Comparison of ENCODE assay signal across 9 cellular contexts in the genomic region with DNA sequence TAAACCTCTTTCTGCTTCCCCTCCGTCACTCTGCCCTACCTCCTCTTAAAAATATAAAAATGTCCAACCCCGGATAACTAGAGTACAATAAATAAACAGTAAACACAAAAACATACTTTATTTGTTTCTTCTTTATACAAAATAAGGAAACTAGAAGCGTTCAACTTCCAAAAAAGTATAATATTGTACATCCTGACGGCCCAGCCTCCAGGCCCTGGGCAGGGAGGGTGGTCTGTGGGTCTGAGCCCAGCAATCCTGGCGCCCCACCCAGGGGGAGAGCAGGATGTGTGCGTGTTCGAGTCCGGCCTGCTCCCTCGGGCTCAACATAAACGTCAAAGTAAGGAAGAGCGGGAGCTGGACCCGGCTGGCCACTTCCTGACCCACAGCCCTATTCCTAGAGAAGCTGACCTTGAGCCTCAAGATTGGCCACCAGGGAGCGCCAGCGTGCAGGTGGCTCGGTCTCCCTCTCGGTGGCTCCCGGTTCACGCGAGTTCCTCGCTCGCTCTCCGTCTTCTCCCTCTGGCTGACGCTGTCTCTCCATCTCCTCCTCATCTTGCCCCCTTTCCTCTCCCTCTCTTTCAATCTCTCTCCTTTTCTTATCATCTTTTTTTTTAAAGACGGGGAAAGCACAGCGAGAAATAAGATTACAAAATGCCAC. TPM values are rescaled to one million over a fixed set of nuclear protein-coding genes. Genes with fewer than 3 reads are reported as not detected.
A peak's percentile ranks its signal among the peaks of the same experiment; 100 is the strongest.
DNase-seq lines count a peak whose midpoint lies in the region; ATAC-seq and TF ChIP-seq lines count a peak whose summit lies in the region.
"Had no signal": no experiment of that assay in that cellular context is flagged by ENCODE, and none has a peak within 500 bp of the region (broad histone marks: within the 10 kb centered on the region; RNA-seq: fewer than 3 reads in every experiment).

No MANE protein-coding gene starts in this region.

- TF ChIP-seq POLR2A in body of pancreas (IDR thresholded peaks at IDR 0.05): no peak

- 13 to 17% methylated on average over 25 of the region's 25 CpGs for WGBS in body of pancreas, 2 donors

- peak overlapping the region; percentile 84 to 91 (median 87) for H3K4me3 Mint-ChIP-seq in immature natural killer cell

- peak; percentile 45 to 84 (median 68) for DNase-seq in NCI-H1417 (lab: John Stamatoyannopoulos, UW)
- DNase-seq in NCI-H1417 treated with DMSO at 0.1 percent for 48 hours (lab: John Stamatoyannopoulos, UW): no peak
- DNase-seq in NCI-H187 treated with DMSO at 0.1 percent for 48 hours (lab: John Stamatoyannopoulos, UW): peak; percentile 16
- peak; percentile 82 for DNase-seq in UCSD-AML1 (lab: John Stamatoyannopoulos, UW; ENCODE audit: unreplicated experiment)
- DNase-seq in body of pancreas: peak; percentile 79 to 86 (median 82)
- DNase-seq in immature natural killer cell: peak; percentile 34 to 56 (median 48)
- peak; percentile 42 to 68 (median 59) for DNase-seq in stimulated activated CD4-positive, alpha-beta T cell treated with anti-CD3 and anti-CD28 coated beads, Interleukin-12 subunit alpha, Interleukin-12 subunit beta, amount 100 ng/mL, for 48 hours (ENCODE audit: low read depth in 2 of 3, low spot score in 1 of 3)

- TF ChIP-seq CTCF in body of pancreas (IDR thresholded peaks at IDR 0.05): peak; percentile 51 to 78 (median 73)

- intact Hi-C loops in body of pancreas (cut with DNase I): loop anchor here (10.0 kb wide), 1 partner anchor 453 kb away; no protein-coding TSS in a partner anchor

- H3K27me3 ChIP-seq in body of pancreas: peaks cover 0 to 41% of the 10 kb centered on the region in 2 donors

- no peak overlapping the region for H3K27ac ChIP-seq in body of pancreas

- H3K4me1 ChIP-seq in body of pancreas: peaks cover 37% of the 10 kb centered on the region

- H3K9me3 Mint-ChIP-seq in immature natural killer cell: no peaks in the 10 kb centered on the region

- no peaks in the 10 kb centered on the region for H3K9me3 ChIP-seq in body of pancreas

- no peak overlapping the region for H3K4me3 ChIP-seq in body of pancreas

- H3K27ac Mint-ChIP-seq in immature natural killer cell: peak overlapping the region in 1 of 6 donors; percentile 54

- peaks cover 4% of the 10 kb centered on the region in 3 donors for H3K36me3 Mint-ChIP-seq in immature natural killer cell

- ATAC-seq in body of pancreas (peak; percentile 82), GM21423 (IDR thresholded peaks at IDR 0.05; ENCODE audit: unreplicated experiment) (no peak)

- peaks cover 17 to 31% (median 18%) of the 10 kb centered on the region in 3 donors for H3K27me3 Mint-ChIP-seq in immature natural killer cell (ENCODE audit: low read depth in 3 of 3)

- no peaks in the 10 kb centered on the region for H3K36me3 ChIP-seq in body of pancreas (replicated peaks in 1 of 2; ENCODE audit: insufficient read depth in 1 of 2, low read depth in 2 of 2)

- peaks cover 13 to 22% of the 10 kb centered on the region in 2 donors for H3K4me1 Mint-ChIP-seq in immature natural killer cell

RNA-seq across cellular contexts. Expression of a gene that starts 9.4 kb away (rescaled TPM):
- total RNA-seq in body of pancreas: not detected
- not detected for polyA plus RNA-seq in immature natural killer cell
- total RNA-seq: urinary bladder had no signal
- polyA plus RNA-seq: urinary bladder had no signal

RNA-seq across cellular contexts. Expression of a gene that starts 40.1 kb away (rescaled TPM):
- 10 to 100 TPM in 1 of 2 donors, 1 to 10 TPM in 1; 7.5 to 15.2 TPM for total RNA-seq in body of pancreas
- 1 to 10 TPM; 1.1 to 3.9 (median 2.7) TPM for polyA plus RNA-seq in immature natural killer cell

RNA-seq across cellular contexts. Expression of a gene that starts 58.6 kb away (rescaled TPM):
- under 1 TPM; 0.33 to 0.52 TPM for total RNA-seq in body of pancreas
- 1 to 10 TPM in 1 of 3 donors, not detected in 2; 1.4 TPM for polyA plus RNA-seq in immature natural killer cell
- total RNA-seq: urinary bladder had no signal
